Comparison of ENCODE assay signal across 9 cellular contexts in genomic region chr12:80837342-80837978, GRCh38.
DNase-seq lines count a peak whose midpoint lies in the region; ATAC-seq and TF ChIP-seq lines count a peak whose summit lies in the region.
"Had no signal": no experiment of that assay in that cellular context is flagged by ENCODE, and none has a peak within 500 bp of the region (broad histone marks: within the 10 kb centered on the region; RNA-seq: fewer than 3 reads in every experiment).

No MANE protein-coding gene starts in this region.

- TF ChIP-seq POLR2A in lower leg skin (IDR thresholded peaks at IDR 0.05) = no peak

- TF ChIP-seq CTCF in chondrocyte (IDR thresholded peaks at IDR 0.05) (peak; percentile 89), lower leg skin (IDR thresholded peaks at IDR 0.05) (no peak)

- H3K36me3 Mint-ChIP-seq in chondrocyte (ENCODE audit: low read depth) = peaks cover 2% of the 10 kb centered on the region
- no peaks in the 10 kb centered on the region for H3K36me3 Mint-ChIP-seq in naive thymus-derived CD8-positive, alpha-beta T cell
- H3K36me3 Mint-ChIP-seq: CD4-positive, CD25-positive, alpha-beta regulatory T cell had no signal

- peaks cover 3% of the 10 kb centered on the region for H3K27me3 Mint-ChIP-seq in chondrocyte (ENCODE audit: low read depth)
- H3K27me3 Mint-ChIP-seq in naive thymus-derived CD8-positive, alpha-beta T cell = peaks cover 0 to 3% (median 0%) of the 10 kb centered on the region in 5 donors
- H3K27me3 Mint-ChIP-seq: CD4-positive, CD25-positive, alpha-beta regulatory T cell had no signal

- no peak overlapping the region for H3K4me3 ChIP-seq in lower leg skin (ENCODE audit: low read depth, poor library complexity, severe bottlenecking)

- H3K4me1 Mint-ChIP-seq in chondrocyte (ENCODE audit: low read depth) = peaks cover 19% of the 10 kb centered on the region
- no peaks in the 10 kb centered on the region for H3K4me1 Mint-ChIP-seq in naive thymus-derived CD8-positive, alpha-beta T cell
- H3K4me1 Mint-ChIP-seq: CD4-positive, CD25-positive, alpha-beta regulatory T cell had no signal

- WGBS in lower leg skin, 2 donors = 34 to 37% methylated on average over 5 of the region's 5 CpGs

- H3K4me3 Mint-ChIP-seq in chondrocyte (ENCODE audit: unreplicated experiment) = no peak overlapping the region
- no peak overlapping the region for H3K4me3 Mint-ChIP-seq in naive thymus-derived CD8-positive, alpha-beta T cell
- H3K4me3 Mint-ChIP-seq: CD4-positive, CD25-positive, alpha-beta regulatory T cell had no signal

- DNase-seq in NCI-H510A treated with DMSO at 0.1 percent for 48 hours (lab: John Stamatoyannopoulos, UW) (peak; percentile 75), NCI-H510A (lab: John Stamatoyannopoulos, UW) (no peak), NCI-H2227 treated with DMSO at 0.1 percent for 48 hours (lab: John Stamatoyannopoulos, UW) (peak; percentile 52), chondrocyte (ENCODE audit: low spot score) (no peak), lung microvascular endothelial cell (ENCODE audit: low read depth in 2 of 2) (peak; percentile 31 to 55), lower leg skin (ENCODE audit: low spot score in 2 of 2) (no peak)
- no peak for DNase-seq in naive thymus-derived CD8-positive, alpha-beta T cell
- DNase-seq: CD4-positive, CD25-positive, alpha-beta regulatory T cell had no signal

- no peaks in the 10 kb centered on the region for H3K9me3 Mint-ChIP-seq in chondrocyte (ENCODE audit: low read depth)
- peaks cover 0 to 7% (median 0%) of the 10 kb centered on the region in 9 donors for H3K9me3 Mint-ChIP-seq in naive thymus-derived CD8-positive, alpha-beta T cell

- no peak overlapping the region for H3K27ac Mint-ChIP-seq in chondrocyte (ENCODE audit: unreplicated experiment)
- H3K27ac Mint-ChIP-seq in naive thymus-derived CD8-positive, alpha-beta T cell = no peak overlapping the region

- intact Hi-C loops in lower leg skin (cut with DNase I; ENCODE audit: low total_unique reads) = no loop called here

- peak; percentile 50 for ATAC-seq in HG03066 (IDR thresholded peaks at IDR 0.05; ENCODE audit: low read depth, unreplicated experiment)
- no peak for ATAC-seq in naive thymus-derived CD8-positive, alpha-beta T cell

- POLR2A ChIA-PET in naive thymus-derived CD8-positive, alpha-beta T cell (lab: Charles Lee) = no interaction called here

Comparison
In these comparisons a context has a peak if more than half of its experiments do, and no peak if none do; other contexts are left out.
1. DNase-seq: peak in NCI-H510A treated with DMSO at 0.1 percent for 48 hours (single experiment), NCI-H2227 treated with DMSO at 0.1 percent for 48 hours (single experiment) and lung microvascular endothelial cell (2 of 2); none in NCI-H510A (single experiment), chondrocyte (single experiment), naive thymus-derived CD8-positive, alpha-beta T cell (0 of 10) and lower leg skin (0 of 2).